ENCODE assay signal across 22 cellular contexts in the genomic region with DNA sequence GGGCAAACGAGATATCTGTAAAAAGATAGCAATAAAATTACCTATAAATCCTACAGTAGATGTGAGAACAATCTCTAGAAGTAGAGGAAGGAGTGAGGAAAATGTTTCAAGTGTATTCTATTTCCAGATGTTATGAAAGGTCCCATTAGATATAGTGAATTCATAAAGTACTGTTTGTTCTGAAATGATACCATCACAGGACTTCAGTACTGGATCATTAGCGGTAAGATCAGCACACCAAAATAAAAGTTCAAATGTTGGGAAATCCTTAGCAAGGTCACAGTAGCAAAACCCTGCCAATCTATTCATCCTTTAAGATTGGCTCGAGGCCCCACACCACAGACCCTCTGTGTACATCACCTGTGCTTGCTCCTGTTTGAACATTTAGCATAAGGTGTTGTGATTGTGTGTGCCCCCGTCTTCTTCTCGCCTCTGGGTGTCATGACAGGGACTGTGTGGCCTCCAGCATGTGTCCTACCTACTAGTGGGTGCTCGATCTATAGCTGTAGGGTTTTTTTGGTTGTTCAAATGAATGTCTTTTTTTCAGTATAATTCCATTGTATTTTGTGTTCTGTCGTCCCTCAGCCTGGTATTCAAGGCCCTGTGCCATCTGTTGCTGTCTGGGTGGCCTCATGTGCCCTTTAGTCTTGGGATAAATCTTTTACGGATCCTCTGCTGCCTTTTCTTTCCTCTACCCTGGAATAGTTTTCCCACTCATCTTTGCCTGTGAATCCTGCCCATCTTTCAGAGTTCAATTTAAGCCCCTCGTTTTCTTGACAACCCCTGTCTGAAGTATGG. TPM values are rescaled to one million over a fixed set of nuclear protein-coding genes. Genes with fewer than 3 reads are reported as not detected.
DNase-seq lines count a peak whose midpoint lies in the region; ATAC-seq and TF ChIP-seq lines count a peak whose summit lies in the region.
"Had no signal": no experiment of that assay in that cellular context is flagged by ENCODE, and none has a peak within 500 bp of the region (broad histone marks: within the 10 kb centered on the region; RNA-seq: fewer than 3 reads in every experiment).

No MANE protein-coding gene starts in this region.

- no peak for ATAC-seq in activated CD4-positive, alpha-beta T cell treated with anti-CD3 and anti-CD28 coated beads for 36 hours
- ATAC-seq in left lobe of liver (no peak), GM18502 (IDR thresholded peaks at IDR 0.05; ENCODE audit: poor library complexity, unreplicated experiment) (no peak)
- ATAC-seq: A549, body of pancreas had no signal

- DNase-seq in activated CD4-positive, alpha-beta T cell treated with anti-CD3 and anti-CD28 coated beads for 36 hours, result no peak
- no peak for DNase-seq in activated CD4-positive, alpha-beta T cell treated with anti-CD3 and anti-CD28 coated beads, Interleukin-2, amount 50 U/mL, for 48 hours
- DNase-seq in NCI-H82 treated with DMSO at 0.1 percent for 48 hours (lab: John Stamatoyannopoulos, UW; ENCODE audit: unreplicated experiment) (peak; percentile 66), cerebellar cortex (ENCODE audit: low spot score) (peak; percentile 53), prostate gland (ENCODE audit: low spot score) (no peak), AG08395 (ENCODE audit: low spot score) (no peak), left lobe of liver (ENCODE audit: low spot score) (no peak)
- DNase-seq: activated effector memory CD4-positive, alpha-beta T cell treated with anti-CD3 and anti-CD28 coated beads, Interleukin-2, amount 50 U/mL, for 16 hours; body of pancreas; DND-41; H7; heart left ventricle; NCI-H1105 treated with DMSO at 0.1 percent for 48 hours; stimulated activated CD4-positive, alpha-beta T cell treated with anti-CD3 and anti-CD28 coated beads, Interleukin-12 subunit alpha, Interleukin-12 subunit beta, amount 100 ng/mL, for 4 hours; stimulated activated naive CD4-positive, alpha-beta T cell; SW 1271 had no signal

- H3K27me3 ChIP-seq in prostate gland (replicated peaks; ENCODE audit: insufficient read depth), result no peaks in the 10 kb centered on the region
- H3K27me3 ChIP-seq: body of pancreas, heart left ventricle had no signal

- TF ChIP-seq POLR2A in prostate gland (IDR thresholded peaks at IDR 0.05), result no peak

- no peaks in the 10 kb centered on the region for H3K36me3 ChIP-seq in prostate gland
- H3K36me3 ChIP-seq: heart left ventricle had no signal

- no peak overlapping the region for H3K4me3 ChIP-seq in prostate gland
- H3K4me3 ChIP-seq: A549, body of pancreas, heart left ventricle had no signal

- peak overlapping the region; percentile 16 for H3K27ac Mint-ChIP-seq in activated CD4-positive, alpha-beta T cell treated with anti-CD3 and anti-CD28 coated beads for 36 hours
- H3K27ac Mint-ChIP-seq: memory B cell had no signal

- POLR2A ChIA-PET in activated CD4-positive, alpha-beta T cell treated with anti-CD3 and anti-CD28 coated beads for 36 hours (lab: Charles Lee), result no interaction called here

- peaks cover 22% of the 10 kb centered on the region for H3K36me3 Mint-ChIP-seq in activated CD4-positive, alpha-beta T cell treated with anti-CD3 and anti-CD28 coated beads for 36 hours (ENCODE audit: low read depth)

- CTCF ChIA-PET in activated CD4-positive, alpha-beta T cell treated with anti-CD3 and anti-CD28 coated beads for 36 hours (lab: Charles Lee), result interaction anchor here (0.6 kb wide), 1 partner anchor 1330 kb away, joined by 3 read pairs; no protein-coding TSS in a partner anchor

- 44% methylated on average over 9 of the region's 9 CpGs for WGBS in prostate gland

- H3K4me1 ChIP-seq in prostate gland (replicated peaks), result peaks cover 12% of the 10 kb centered on the region

- H3K4me1 Mint-ChIP-seq in activated CD4-positive, alpha-beta T cell treated with anti-CD3 and anti-CD28 coated beads for 36 hours, result peaks cover 64% of the 10 kb centered on the region

- no peaks in the 10 kb centered on the region for H3K9me3 Mint-ChIP-seq in activated CD4-positive, alpha-beta T cell treated with anti-CD3 and anti-CD28 coated beads for 36 hours (ENCODE audit: low read depth)
- H3K9me3 Mint-ChIP-seq: memory B cell had no signal

- H3K4me3 Mint-ChIP-seq in activated CD4-positive, alpha-beta T cell treated with anti-CD3 and anti-CD28 coated beads for 36 hours, result no peak overlapping the region
- H3K4me3 Mint-ChIP-seq: memory B cell had no signal

- no peaks in the 10 kb centered on the region for H3K27me3 Mint-ChIP-seq in activated CD4-positive, alpha-beta T cell treated with anti-CD3 and anti-CD28 coated beads for 36 hours
- H3K27me3 Mint-ChIP-seq: memory B cell had no signal

- no peak for TF ChIP-seq CTCF in prostate gland (IDR thresholded peaks at IDR 0.05)

- no peaks in the 10 kb centered on the region for H3K9me3 ChIP-seq in prostate gland
- H3K9me3 ChIP-seq: A549, body of pancreas, heart left ventricle had no signal

- intact Hi-C loops in activated CD4-positive, alpha-beta T cell treated with anti-CD3 and anti-CD28 coated beads for 36 hours (cut with DNase I, micrococcal nuclease), result no loop called here
- intact Hi-C loops in prostate gland (cut with DNase I), result no loop called here

- peak overlapping the region; percentile 24 to 41 for H3K27ac ChIP-seq in prostate gland
- H3K27ac ChIP-seq: A549, body of pancreas, C4-2B, KMS-11, RWPE1 had no signal

RNA-seq across cellular contexts. Expression of a gene that starts 9.1 kb away (rescaled TPM):
- total RNA-seq in activated CD4-positive, alpha-beta T cell treated with anti-CD3 and anti-CD28 coated beads for 36 hours, result 10 to 100 TPM; 30.1 to 35.4 TPM
- total RNA-seq in prostate gland (100 to 1,000 TPM in 1 of 2 donors, 10 to 100 TPM in 1; 89.1 to 114 TPM), left lobe of liver (1.9 TPM)

Comparison
In these comparisons a context has a peak if more than half of its experiments do, and no peak if none do; other contexts are left out.
1. DNase-seq: peak in NCI-H82 treated with DMSO at 0.1 percent for 48 hours (single experiment) and cerebellar cortex (single experiment); none in activated CD4-positive, alpha-beta T cell treated with anti-CD3 and anti-CD28 coated beads for 36 hours (single experiment), activated CD4-positive, alpha-beta T cell treated with anti-CD3 and anti-CD28 coated beads, Interleukin-2, amount 50 U/mL, for 48 hours (0 of 2), prostate gland (single experiment), AG08395 (single experiment) and left lobe of liver (single experiment).
2. RNA of a gene that starts 9.1 kb away (total RNA-seq): 89.1 to 114 TPM in prostate gland and 30.1 to 35.4 TPM in activated CD4-positive, alpha-beta T cell treated with anti-CD3 and anti-CD28 coated beads for 36 hours; 1.9 TPM in left lobe of liver (single experiment); every median in the first group is over 10 times any median in the second.